10 cellular contexts compared by ENCODE assay signal in the genomic region with DNA sequence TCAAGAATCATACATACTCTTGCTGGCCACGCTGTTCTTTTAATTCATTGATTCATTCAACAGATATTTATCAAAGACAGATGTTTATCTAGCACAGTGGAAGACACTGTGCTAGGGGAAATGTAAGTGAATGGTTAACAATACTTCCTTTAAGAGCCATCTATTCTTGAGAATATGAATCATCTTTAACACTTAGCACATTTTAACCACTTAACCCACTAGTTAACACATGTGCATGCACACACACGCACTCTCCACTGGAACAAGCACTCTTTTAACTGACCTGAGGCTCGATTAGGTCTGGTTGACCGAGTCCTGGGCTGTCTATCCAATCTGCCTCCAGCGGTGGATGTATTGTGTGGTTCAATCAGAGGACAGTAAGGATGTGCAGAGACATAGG. TPM values are rescaled to one million over a fixed set of nuclear protein-coding genes. Genes with fewer than 3 reads are reported as not detected.
A peak's percentile ranks its signal among the peaks of the same experiment; 100 is the strongest.
DNase-seq lines count a peak whose midpoint lies in the region; ATAC-seq and TF ChIP-seq lines count a peak whose summit lies in the region.
"Had no signal": no experiment of that assay in that cellular context is flagged by ENCODE, and none has a peak within 500 bp of the region (broad histone marks: within the 10 kb centered on the region; RNA-seq: fewer than 3 reads in every experiment).

No MANE protein-coding gene starts in this region.

- no peak overlapping the region for H2AFZ ChIP-seq in neural progenitor cell (replicated peaks)

- H3K4me3 ChIP-seq in neural progenitor cell: no peak overlapping the region
- H3K4me3 ChIP-seq: pancreas had no signal

- no peak overlapping the region for H3K9ac ChIP-seq in neural progenitor cell

- no peak for DNase-seq in activated T-cell treated with anti-CD3 and anti-CD28 coated beads, Interleukin-2, amount 50 U/mL, for 4 hours
- DNase-seq in activated T-cell treated with anti-CD3 and anti-CD28 coated beads, Interleukin-2, amount 50 U/mL, for 1 hour: no peak
- peak; percentile 22 for DNase-seq in activated CD8-positive, alpha-beta T cell treated with anti-CD3 and anti-CD28 coated beads, Interleukin-2, amount 10 ng/mL, durations not matched to agents 7 days and 5 days
- DNase-seq in stimulated activated CD8-positive, alpha-beta memory T cell treated with anti-CD3 and anti-CD28 coated beads, Interleukin-12 subunit alpha, Interleukin-12 subunit beta, amount 100 ng/mL, for 1 hour (ENCODE audit: low read depth): peak; percentile 1
- DNase-seq in neural progenitor cell (ENCODE audit: low spot score): no peak
- DNase-seq in NAMALWA (ENCODE audit: low spot score): no peak
- no peak for DNase-seq in NCI-H2196 (lab: John Stamatoyannopoulos, UW; ENCODE audit: unreplicated experiment)
- DNase-seq: pancreas had no signal

- H3K9me3 Mint-ChIP-seq in activated T-cell treated with anti-CD3 and anti-CD28 coated beads, Interleukin-2, amount 50 U/mL, for 4 hours: peaks cover 4% of the 10 kb centered on the region
- no peaks in the 10 kb centered on the region for H3K9me3 Mint-ChIP-seq in activated CD8-positive, alpha-beta T cell treated with anti-CD3 and anti-CD28 coated beads, Interleukin-2, amount 10 ng/mL, durations not matched to agents 7 days and 5 days (ENCODE audit: insufficient read depth)
- H3K9me3 Mint-ChIP-seq in neural progenitor cell: no peaks in the 10 kb centered on the region

- no peak overlapping the region for H3K4me2 ChIP-seq in neural progenitor cell

- POLR2A ChIA-PET in activated CD8-positive, alpha-beta T cell treated with anti-CD3 and anti-CD28 coated beads, Interleukin-2, amount 10 ng/mL, durations not matched to agents 7 days and 5 days (lab: Charles Lee): no interaction called here

- H3F3A ChIP-seq in neural progenitor cell (ENCODE audit: low read depth): no peaks in the 10 kb centered on the region

- H3K4me1 Mint-ChIP-seq in activated T-cell treated with anti-CD3 and anti-CD28 coated beads, Interleukin-2, amount 50 U/mL, for 4 hours (ENCODE audit: low read depth): no peaks in the 10 kb centered on the region
- H3K4me1 Mint-ChIP-seq in activated CD8-positive, alpha-beta T cell treated with anti-CD3 and anti-CD28 coated beads, Interleukin-2, amount 10 ng/mL, durations not matched to agents 7 days and 5 days (ENCODE audit: low read depth): peaks cover 13% of the 10 kb centered on the region
- H3K4me1 Mint-ChIP-seq in neural progenitor cell: no peaks in the 10 kb centered on the region

- no peaks in the 10 kb centered on the region for H3K36me3 Mint-ChIP-seq in activated T-cell treated with anti-CD3 and anti-CD28 coated beads, Interleukin-2, amount 50 U/mL, for 4 hours (ENCODE audit: insufficient read depth)
- H3K36me3 Mint-ChIP-seq in activated CD8-positive, alpha-beta T cell treated with anti-CD3 and anti-CD28 coated beads, Interleukin-2, amount 10 ng/mL, durations not matched to agents 7 days and 5 days (ENCODE audit: low read depth): no peaks in the 10 kb centered on the region
- no peaks in the 10 kb centered on the region for H3K36me3 Mint-ChIP-seq in neural progenitor cell

- no peak for TF ChIP-seq CTCF in neural progenitor cell (IDR thresholded peaks at IDR 0.05)

- ATAC-seq in activated T-cell treated with anti-CD3 and anti-CD28 coated beads, Interleukin-2, amount 50 U/mL, for 4 hours: peak; percentile 48 to 72
- peak; percentile 79 for ATAC-seq in HG02973 (IDR thresholded peaks at IDR 0.05; ENCODE audit: unreplicated experiment)
- peak; percentile 49 for ATAC-seq in activated CD8-positive, alpha-beta T cell treated with anti-CD3 and anti-CD28 coated beads, Interleukin-2, amount 10 ng/mL, durations not matched to agents 7 days and 5 days
- ATAC-seq: pancreas had no signal

- no peaks in the 10 kb centered on the region for H3K27me3 ChIP-seq in neural progenitor cell
- H3K27me3 ChIP-seq: pancreas had no signal

- no peak overlapping the region for H3K4me3 Mint-ChIP-seq in activated T-cell treated with anti-CD3 and anti-CD28 coated beads, Interleukin-2, amount 50 U/mL, for 4 hours
- H3K4me3 Mint-ChIP-seq in activated CD8-positive, alpha-beta T cell treated with anti-CD3 and anti-CD28 coated beads, Interleukin-2, amount 10 ng/mL, durations not matched to agents 7 days and 5 days: no peak overlapping the region
- H3K4me3 Mint-ChIP-seq in neural progenitor cell: no peak overlapping the region
- H3K4me3 Mint-ChIP-seq: stimulated activated naive CD8-positive, alpha-beta T cell treated with anti-CD3 and anti-CD28 coated beads, Interleukin-15, Interleukin-2, amounts not matched to agents 100 ng/mL and 50 ng/mL, for 24 hours had no signal

- H3K4me1 ChIP-seq in neural progenitor cell: no peaks in the 10 kb centered on the region
- H3K4me1 ChIP-seq: pancreas had no signal

- no peaks in the 10 kb centered on the region for H3K79me2 ChIP-seq in neural progenitor cell (ENCODE audit: low read depth)

- no peak overlapping the region for H3K27ac ChIP-seq in neural progenitor cell
- H3K27ac ChIP-seq: pancreas had no signal

- H3K27me3 Mint-ChIP-seq in activated T-cell treated with anti-CD3 and anti-CD28 coated beads, Interleukin-2, amount 50 U/mL, for 4 hours (ENCODE audit: low read depth): peaks cover 3% of the 10 kb centered on the region
- peaks cover 2% of the 10 kb centered on the region for H3K27me3 Mint-ChIP-seq in activated CD8-positive, alpha-beta T cell treated with anti-CD3 and anti-CD28 coated beads, Interleukin-2, amount 10 ng/mL, durations not matched to agents 7 days and 5 days (ENCODE audit: low read depth)
- H3K27me3 Mint-ChIP-seq in neural progenitor cell (ENCODE audit: insufficient read depth, low read depth): no peaks in the 10 kb centered on the region

- CTCF ChIA-PET in activated CD8-positive, alpha-beta T cell treated with anti-CD3 and anti-CD28 coated beads, Interleukin-2, amount 10 ng/mL, durations not matched to agents 7 days and 5 days (lab: Charles Lee): no interaction called here

- H3K36me3 ChIP-seq in neural progenitor cell: no peaks in the 10 kb centered on the region
- H3K36me3 ChIP-seq: pancreas had no signal

- no peaks in the 10 kb centered on the region for H3K9me3 ChIP-seq in neural progenitor cell (ENCODE audit: low read depth)
- H3K9me3 ChIP-seq: pancreas had no signal

- H4K20me1 ChIP-seq in neural progenitor cell (ENCODE audit: low read depth): no peaks in the 10 kb centered on the region

- H3K27ac Mint-ChIP-seq in activated CD8-positive, alpha-beta T cell treated with anti-CD3 and anti-CD28 coated beads, Interleukin-2, amount 10 ng/mL, durations not matched to agents 7 days and 5 days: no peak overlapping the region
- H3K27ac Mint-ChIP-seq in neural progenitor cell: no peak overlapping the region
- H3K27ac Mint-ChIP-seq: stimulated activated naive CD8-positive, alpha-beta T cell treated with anti-CD3 and anti-CD28 coated beads, Interleukin-15, Interleukin-2, amounts not matched to agents 100 ng/mL and 50 ng/mL, for 24 hours had no signal

RNA-seq across cellular contexts. Expression of gene LMNTD1, which starts 34.6 kb away (rescaled TPM):
- total RNA-seq in activated T-cell treated with anti-CD3 and anti-CD28 coated beads, Interleukin-2, amount 50 U/mL, for 4 hours: not detected
- not detected for total RNA-seq in activated CD8-positive, alpha-beta T cell treated with anti-CD3 and anti-CD28 coated beads, Interleukin-2, amount 10 ng/mL, durations not matched to agents 7 days and 5 days
- total RNA-seq in neural progenitor cell (ENCODE audit: low replicate concordance): not detected in 2 replicates

Comparison
In these comparisons a context has a peak if more than half of its experiments do, and no peak if none do; other contexts are left out.
1. DNase-seq: peak in activated CD8-positive, alpha-beta T cell treated with anti-CD3 and anti-CD28 coated beads, Interleukin-2, amount 10 ng/mL, durations not matched to agents 7 days and 5 days (single experiment) and stimulated activated CD8-positive, alpha-beta memory T cell treated with anti-CD3 and anti-CD28 coated beads, Interleukin-12 subunit alpha, Interleukin-12 subunit beta, amount 100 ng/mL, for 1 hour (single experiment); none in activated T-cell treated with anti-CD3 and anti-CD28 coated beads, Interleukin-2, amount 50 U/mL, for 4 hours (single experiment), activated T-cell treated with anti-CD3 and anti-CD28 coated beads, Interleukin-2, amount 50 U/mL, for 1 hour (single experiment), neural progenitor cell (single experiment), NAMALWA (single experiment) and NCI-H2196 (single experiment).
2. Peak in every context shown above with its lines, with median percentiles within 50 percentile points of each other: ATAC-seq.